ENCODE assay signal across 8 cellular contexts in the genomic region with DNA sequence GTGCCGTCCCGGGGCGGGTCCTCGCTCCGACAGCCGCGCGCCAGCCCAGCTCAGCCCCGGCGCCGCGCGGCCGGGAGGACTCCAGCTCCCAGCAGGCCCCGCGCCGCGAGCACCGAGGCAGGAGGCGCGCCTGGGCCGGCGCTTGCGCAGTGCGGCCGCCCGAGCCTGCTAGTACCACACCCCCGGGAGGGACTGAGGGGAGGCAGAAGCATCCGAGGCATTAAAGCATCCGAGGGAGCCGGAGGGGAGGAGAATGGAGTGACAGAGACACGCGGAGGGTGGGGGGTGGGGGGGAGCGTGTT. TPM values are rescaled to one million over a fixed set of nuclear protein-coding genes. Genes with fewer than 3 reads are reported as not detected.
DNase-seq lines count a peak whose midpoint lies in the region; ATAC-seq and TF ChIP-seq lines count a peak whose summit lies in the region.

A gene (plus strand): TSS at position 205 of the 302 bp plus-strand sequence. CDS start 347 bp downstream, outside the sequence.

- TF ChIP-seq CTCF in omental fat pad (IDR thresholded peaks at IDR 0.05) = no peak

- H3K9me3 Mint-ChIP-seq in activated naive CD4-positive, alpha-beta T cell treated with anti-CD3 and anti-CD28 coated beads, Interleukin-2, amount 50 U/mL, for 72 hours = no peaks in the 10 kb centered on the region

- H3K27ac ChIP-seq in temporal lobe (ENCODE audit: low read depth, low read length) = peak within 1 kb of the TSS; percentile 69

- peak; percentile 72 for ATAC-seq in HG02571 (IDR thresholded peaks at IDR 0.05; ENCODE audit: unreplicated experiment)
- ATAC-seq in activated naive CD4-positive, alpha-beta T cell treated with anti-CD3 and anti-CD28 coated beads, Interleukin-2, amount 50 U/mL, for 72 hours = peak; percentile 80 to 87
- peak; percentile 94 for ATAC-seq in omental fat pad (ENCODE audit: low FRiP score)

- peak; percentile 96 for DNase-seq in GM04504 (ENCODE audit: low read depth)
- DNase-seq in NCI-H1048 (lab: John Stamatoyannopoulos, UW) = peak; percentile 87
- DNase-seq in SKM-1 (lab: John Stamatoyannopoulos, UW; ENCODE audit: unreplicated experiment) = peak; percentile 67
- DNase-seq in activated naive CD4-positive, alpha-beta T cell treated with anti-CD3 and anti-CD28 coated beads, Interleukin-2, amount 50 U/mL, for 72 hours (ENCODE audit: low spot score in 2 of 2) = peak; percentile 94 to 97
- no peak for DNase-seq in glomerular endothelial cell (ENCODE audit: extremely low read depth, low read depth, low spot score)
- peak; percentile 63 for DNase-seq in omental fat pad (ENCODE audit: low spot score)

- peak within 1 kb of the TSS; percentile 90 to 97 for H3K27ac Mint-ChIP-seq in activated naive CD4-positive, alpha-beta T cell treated with anti-CD3 and anti-CD28 coated beads, Interleukin-2, amount 50 U/mL, for 72 hours

- peaks cover 7 to 8% of the 10 kb centered on the region in 2 donors for H3K36me3 Mint-ChIP-seq in activated naive CD4-positive, alpha-beta T cell treated with anti-CD3 and anti-CD28 coated beads, Interleukin-2, amount 50 U/mL, for 72 hours

RNA-seq across cellular contexts. Expression of the gene that starts here (rescaled TPM):
- total RNA-seq in activated naive CD4-positive, alpha-beta T cell treated with anti-CD3 and anti-CD28 coated beads, Interleukin-2, amount 50 U/mL, for 72 hours = 10 to 100 TPM; 21.2 to 34.5 TPM
- total RNA-seq in glomerular endothelial cell = 54.7 and 93.1 TPM in 2 replicates
- total RNA-seq in omental fat pad = 10 to 100 TPM; 15.9 to 53.8 (median 18.4) TPM
- total RNA-seq in temporal lobe = 11.6 TPM
